ENCODE assay signal across 9 cellular contexts in the genomic region with DNA sequence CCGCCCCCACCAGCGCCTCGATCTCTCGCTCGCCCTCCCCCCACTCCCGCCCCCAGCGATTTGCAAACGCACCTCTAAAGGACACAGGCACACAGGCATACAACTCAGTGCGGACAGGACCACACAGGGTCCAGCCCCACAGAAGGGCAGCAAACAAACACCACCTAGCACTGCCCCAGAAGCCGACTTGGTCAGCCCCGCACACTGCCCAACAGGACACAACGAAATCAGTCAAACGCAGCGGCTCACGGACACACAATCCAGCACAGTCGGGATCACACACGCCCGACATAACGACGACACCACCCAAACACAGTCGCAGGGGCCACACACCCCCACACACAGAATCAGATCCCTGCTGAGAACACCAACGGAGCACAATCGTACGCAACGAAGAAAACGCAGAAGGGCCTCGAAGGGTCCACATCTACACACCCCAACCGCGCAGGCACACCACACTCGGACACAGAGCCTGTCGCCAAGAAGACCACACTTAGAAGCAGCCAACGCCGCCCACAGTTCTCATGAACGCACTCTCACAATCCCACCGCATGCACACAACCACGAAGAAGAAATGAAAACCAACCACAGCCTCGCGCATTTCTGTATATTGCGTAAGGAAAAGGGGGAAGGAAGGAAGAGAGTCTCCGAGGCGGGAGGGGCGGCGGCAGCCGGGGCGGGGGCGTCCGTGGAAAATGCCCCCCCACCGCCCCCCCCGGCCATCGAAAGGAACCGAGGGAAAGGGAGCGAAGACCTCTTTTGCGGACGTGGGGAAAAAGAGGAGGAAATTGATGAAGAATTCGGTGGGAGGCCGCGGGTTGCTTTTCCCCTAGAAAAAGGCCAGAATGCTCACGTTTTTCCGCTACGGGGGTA. TPM values are rescaled to one million over a fixed set of nuclear protein-coding genes. Genes with fewer than 3 reads are reported as not detected.
DNase-seq lines count a peak whose midpoint lies in the region; ATAC-seq, FAIRE-seq and TF ChIP-seq lines count a peak whose summit lies in the region.
"Had no signal": no experiment of that assay in that cellular context is flagged by ENCODE, and none has a peak within 500 bp of the region (broad histone marks: within the 10 kb centered on the region; RNA-seq: fewer than 3 reads in every experiment).

No MANE protein-coding gene starts in this region.

- FAIRE-seq in GM12891 (lab: Jason Lieb, UNC), result peak; percentile 74

- H3K36me3 ChIP-seq in lower lobe of right lung, result no peaks in the 10 kb centered on the region
- no peaks in the 10 kb centered on the region for H3K36me3 ChIP-seq in thoracic aorta

- peak overlapping the region; percentile 70 for H3K4me3 ChIP-seq in coronary artery
- peak overlapping the region; percentile 56 for H3K4me3 ChIP-seq in lower lobe of right lung
- peak overlapping the region; percentile 71 for H3K4me3 ChIP-seq in thoracic aorta

- intact Hi-C loops in lower lobe of right lung (cut with DNase I), result no loop called here

- H3K9me3 ChIP-seq in lower lobe of right lung (no peaks in the 10 kb centered on the region), thoracic aorta (no peaks in the 10 kb centered on the region)

- ATAC-seq in lower lobe of right lung, result peak; percentile 16 to 43
- ATAC-seq in thoracic aorta (ENCODE audit: insufficient number of reproducible peaks, low FRiP score, low read depth), result no peak
- no peak for ATAC-seq in GM21360 (IDR thresholded peaks at IDR 0.05; ENCODE audit: unreplicated experiment)
- ATAC-seq in GM18502 (IDR thresholded peaks at IDR 0.05; ENCODE audit: poor library complexity, unreplicated experiment), result no peak
- ATAC-seq: Panc1 had no signal

- H3K27me3 ChIP-seq in lower lobe of right lung (ENCODE audit: low read depth) (peaks cover 77% of the 10 kb centered on the region), thoracic aorta (replicated peaks; ENCODE audit: insufficient read depth) (peaks cover 24% of the 10 kb centered on the region)

- TF ChIP-seq POLR2A in GM12891 (IDR thresholded peaks at IDR 0.05; ENCODE audit: low read depth, low read length), result no peak

- DNase-seq in GM12891 (ENCODE audit: insufficient read length, low spot score), result no peak
- DNase-seq in SK-N-DZ (ENCODE audit: low spot score), result peak; percentile 43
- no peak for DNase-seq in coronary artery (ENCODE audit: low spot score)
- DNase-seq in lower lobe of right lung, result no peak
- DNase-seq in thoracic aorta (ENCODE audit: low spot score), result no peak
- DNase-seq in effector CD8-positive, alpha-beta T cell (lab: John Stamatoyannopoulos, UW), result no peak

- peaks cover 43% of the 10 kb centered on the region for H3K4me1 ChIP-seq in lower lobe of right lung
- peaks cover 9 to 16% of the 10 kb centered on the region in 2 donors for H3K4me1 ChIP-seq in thoracic aorta (ENCODE audit: control insufficient read depth in 1 of 2, low read depth in 2 of 2)

- TF ChIP-seq CTCF in coronary artery (IDR thresholded peaks at IDR 0.05), result no peak
- no peak for TF ChIP-seq CTCF in lower lobe of right lung (IDR thresholded peaks at IDR 0.05)
- no peak for TF ChIP-seq CTCF in thoracic aorta (IDR thresholded peaks at IDR 0.05)

- H3K27ac ChIP-seq in coronary artery, result peak overlapping the region in 1 of 2 donors; percentile 77
- H3K27ac ChIP-seq in lower lobe of right lung, result peak overlapping the region; percentile 87
- no peak overlapping the region for H3K27ac ChIP-seq in thoracic aorta

TF ChIP-seq in GM12891, 5 proteins besides CTCF, POLR2A, EP300 and RAD21:
- TF ChIP-seq SPI1 (IDR thresholded peaks at IDR 0.05; ENCODE audit: low read depth, low read length), result no peak
- TF ChIP-seq POU2F2 (IDR thresholded peaks at IDR 0.05; ENCODE audit: low read depth, low read length), result no peak
- no peak for TF ChIP-seq TAF1 (IDR thresholded peaks at IDR 0.05; ENCODE audit: low read depth, low read length)
- TF ChIP-seq PAX5 (IDR thresholded peaks at IDR 0.05; ENCODE audit: insufficient read depth, low read length, severe bottlenecking), result no peak
- TF ChIP-seq POLR2AphosphoS5 (IDR thresholded peaks at IDR 0.05; ENCODE audit: low read depth, low read length), result no peak
TF ChIP-seq in GM12891: peak in this region for 0.

RNA-seq across cellular contexts. Expression of a gene that starts 0.5 kb away (rescaled TPM):
- polyA plus RNA-seq in GM12891 (2012; ENCODE audit: low read depth, missing spikeins), result not detected
- polyA plus RNA-seq in SK-N-DZ (2014; cell fraction: cytosol; rRNA removed), result 0.16 TPM in 1 of 2 replicates, not detected in the other
- 0.06 TPM in 1 of 2 replicates, not detected in the other for polyA plus RNA-seq in SK-N-DZ (2014; cell fraction: nucleus; rRNA removed)
- total RNA-seq in lower lobe of right lung (15.4 TPM), thoracic aorta (1 to 10 TPM; 2.4 to 3.0 TPM)

RNA-seq across cellular contexts. Expression of a gene that starts 41.7 kb away (rescaled TPM):
- polyA plus RNA-seq in GM12891 (2012; ENCODE audit: low read depth, missing spikeins), result not detected
- not detected in 2 replicates for polyA plus RNA-seq in SK-N-DZ (2014; cell fraction: cytosol; rRNA removed)
- not detected in 2 replicates for polyA plus RNA-seq in SK-N-DZ (2014; cell fraction: nucleus; rRNA removed)
- total RNA-seq in lower lobe of right lung, result 22.6 TPM
- not detected for total RNA-seq in thoracic aorta

Comparison
In these comparisons a context has a peak if more than half of its experiments do, and no peak if none do; other contexts are left out.
1. ATAC-seq: peak in lower lobe of right lung (2 of 2); none in thoracic aorta (single experiment), GM21360 (single experiment) and GM18502 (single experiment).
2. RNA of a gene that starts 41.7 kb away (total RNA-seq): 22.6 TPM in lower lobe of right lung (single experiment); not detected in thoracic aorta; every median in the first group is over 10 times any median in the second.
3. Peak in every context shown above with its lines, with median percentiles within 50 percentile points of each other: H3K4me3 ChIP-seq.